17 cellular contexts compared by ENCODE assay signal in the genomic region with DNA sequence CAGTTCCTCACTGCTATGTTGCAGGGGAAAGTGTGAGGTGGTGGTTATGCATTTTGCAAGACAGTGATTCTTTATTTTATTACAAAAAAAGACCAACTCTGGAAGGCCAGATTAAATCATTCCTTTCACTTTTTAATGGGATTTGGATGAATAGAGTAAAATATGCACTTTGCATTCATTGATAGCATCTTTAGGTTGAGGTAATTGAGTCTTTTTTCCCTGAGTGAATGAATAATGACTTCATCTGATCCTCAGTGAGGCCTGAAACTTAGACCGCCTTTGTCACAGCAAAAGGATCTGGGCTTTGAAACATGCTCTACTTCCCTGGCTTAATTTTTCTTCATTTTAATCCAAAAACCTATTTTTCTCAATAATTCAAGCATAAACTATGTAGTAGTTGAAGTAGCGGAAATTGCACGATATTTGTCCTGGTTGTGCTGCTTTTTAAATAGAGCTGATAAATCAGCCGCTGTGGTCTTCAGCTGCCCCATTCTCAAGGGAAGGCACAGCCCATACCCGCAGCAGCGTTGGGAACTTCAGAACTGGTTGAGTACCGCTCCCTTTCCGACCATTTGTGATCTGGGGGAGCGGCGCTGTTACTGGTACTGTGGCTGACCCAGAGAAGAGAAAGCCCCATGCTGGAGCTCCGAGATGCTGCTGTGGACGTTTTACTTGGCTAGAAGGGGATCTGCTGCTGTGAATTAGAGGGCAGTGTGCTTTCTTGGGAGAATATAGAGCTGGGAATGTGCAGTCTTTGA.
"Had no signal": no experiment of that assay in that cellular context is flagged by ENCODE, and none has a peak within 500 bp of the region (broad histone marks: within the 10 kb centered on the region; RNA-seq: fewer than 3 reads in every experiment).

No MANE protein-coding gene starts in this region.

- DNase-seq: activated CD4-positive, alpha-beta T cell treated with anti-CD3 and anti-CD28 coated beads, Interleukin-2, amount 50 U/mL, for 4 hours; amniotic stem cell; brain microvascular endothelial cell; cortex of kidney; effector CD8-positive, alpha-beta T cell; gastrocnemius medialis; islet precursor cell; naive thymus-derived CD8-positive, alpha-beta T cell; nucleus accumbens; stimulated activated naive CD8-positive, alpha-beta T cell treated with anti-CD3 and anti-CD28 coated beads, Interleukin-15, amount 100 ng/mL, for 72 hours had no signal

- H3K4me1 ChIP-seq: gastrocnemius medialis, prostate gland, SJSA1 had no signal

- H3K27ac Mint-ChIP-seq: activated naive CD4-positive, alpha-beta T cell treated with anti-CD3 and anti-CD28 coated beads, Interleukin-2, amount 50 U/mL, for 72 hours; naive thymus-derived CD8-positive, alpha-beta T cell; stimulated activated naive CD8-positive, alpha-beta T cell treated with anti-CD3 and anti-CD28 coated beads, Interleukin-15, amount 100 ng/mL, for 72 hours had no signal

- H3K27me3 ChIP-seq: brain microvascular endothelial cell, gastrocnemius medialis, SJSA1, testis had no signal

- H3K27ac ChIP-seq: brain microvascular endothelial cell, gastrocnemius medialis, prostate gland, SJSA1, testis had no signal

- H3K9me3 ChIP-seq: gastrocnemius medialis, prostate gland, SJSA1, testis had no signal

- H3K4me3 Mint-ChIP-seq: naive thymus-derived CD8-positive, alpha-beta T cell; stimulated activated naive CD8-positive, alpha-beta T cell treated with anti-CD3 and anti-CD28 coated beads, Interleukin-15, amount 100 ng/mL, for 72 hours had no signal

- H3K4me3 ChIP-seq: gastrocnemius medialis, prostate gland, SJSA1, testis had no signal

- H3K36me3 Mint-ChIP-seq: activated naive CD4-positive, alpha-beta T cell treated with anti-CD3 and anti-CD28 coated beads, Interleukin-2, amount 50 U/mL, for 72 hours had no signal

- H3K9me3 Mint-ChIP-seq: activated naive CD4-positive, alpha-beta T cell treated with anti-CD3 and anti-CD28 coated beads, Interleukin-2, amount 50 U/mL, for 72 hours; naive thymus-derived CD8-positive, alpha-beta T cell; stimulated activated naive CD8-positive, alpha-beta T cell treated with anti-CD3 and anti-CD28 coated beads, Interleukin-15, amount 100 ng/mL, for 72 hours had no signal

- ATAC-seq: activated CD4-positive, CD25-positive, alpha-beta regulatory T cell treated with anti-CD3 and anti-CD28 coated beads, Interleukin-2, amount 50 U/mL, for 24 hours; gastrocnemius medialis; left lobe of liver; naive thymus-derived CD8-positive, alpha-beta T cell; sciatic nerve; stimulated activated naive CD8-positive, alpha-beta T cell treated with anti-CD3 and anti-CD28 coated beads, Interleukin-15, amount 100 ng/mL, for 72 hours had no signal

- H3K27me3 Mint-ChIP-seq: naive thymus-derived CD8-positive, alpha-beta T cell; stimulated activated naive CD8-positive, alpha-beta T cell treated with anti-CD3 and anti-CD28 coated beads, Interleukin-15, amount 100 ng/mL, for 72 hours had no signal

- H3K36me3 ChIP-seq: brain microvascular endothelial cell, gastrocnemius medialis, prostate gland had no signal
